In the genomic region with DNA sequence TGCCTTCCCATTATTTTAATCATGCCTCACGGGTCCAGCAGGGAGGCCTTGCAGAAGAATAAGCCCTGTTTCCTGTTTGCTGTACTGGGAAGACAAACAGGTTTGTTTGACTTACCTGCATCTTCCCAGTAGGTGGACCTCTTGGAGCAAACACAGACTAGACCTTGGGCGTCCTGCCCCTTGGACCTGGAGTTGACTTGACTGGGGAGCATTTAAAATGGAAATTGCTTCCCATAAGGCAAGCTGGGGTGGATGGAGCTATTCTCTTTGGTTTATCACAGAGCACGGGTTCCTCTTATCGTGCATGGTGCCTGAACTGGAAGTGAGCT, we compare ENCODE assay signal across 1 cellular context.
TF ChIP-seq lines count a peak whose summit lies in the region.

No MANE protein-coding gene starts in this region.

TF ChIP-seq in HepG2, 621 proteins besides CTCF, POLR2A, EP300 and RAD21 (continued from another document):
- TF ChIP-seq, protein P1, sequence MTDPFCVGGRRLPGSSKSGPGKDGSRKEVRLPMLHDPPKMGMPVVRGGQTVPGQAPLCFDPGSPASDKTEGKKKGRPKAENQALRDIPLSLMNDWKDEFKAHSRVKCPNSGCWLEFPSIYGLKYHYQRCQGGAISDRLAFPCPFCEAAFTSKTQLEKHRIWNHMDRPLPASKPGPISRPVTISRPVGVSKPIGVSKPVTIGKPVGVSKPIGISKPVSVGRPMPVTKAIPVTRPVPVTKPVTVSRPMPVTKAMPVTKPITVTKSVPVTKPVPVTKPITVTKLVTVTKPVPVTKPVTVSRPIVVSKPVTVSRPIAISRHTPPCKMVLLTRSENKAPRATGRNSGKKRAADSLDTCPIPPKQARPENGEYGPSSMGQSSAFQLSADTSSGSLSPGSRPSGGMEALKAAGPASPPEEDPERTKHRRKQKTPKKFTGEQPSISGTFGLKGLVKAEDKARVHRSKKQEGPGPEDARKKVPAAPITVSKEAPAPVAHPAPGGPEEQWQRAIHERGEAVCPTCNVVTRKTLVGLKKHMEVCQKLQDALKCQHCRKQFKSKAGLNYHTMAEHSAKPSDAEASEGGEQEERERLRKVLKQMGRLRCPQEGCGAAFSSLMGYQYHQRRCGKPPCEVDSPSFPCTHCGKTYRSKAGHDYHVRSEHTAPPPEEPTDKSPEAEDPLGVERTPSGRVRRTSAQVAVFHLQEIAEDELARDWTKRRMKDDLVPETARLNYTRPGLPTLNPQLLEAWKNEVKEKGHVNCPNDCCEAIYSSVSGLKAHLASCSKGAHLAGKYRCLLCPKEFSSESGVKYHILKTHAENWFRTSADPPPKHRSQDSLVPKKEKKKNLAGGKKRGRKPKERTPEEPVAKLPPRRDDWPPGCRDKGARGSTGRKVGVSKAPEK (CRISPR knock-in tag; IDR thresholded peaks at IDR 0.05; ENCODE audit: borderline replicate concordance): no peak
- TF ChIP-seq SMAD3 (CRISPR knock-in tag; IDR thresholded peaks at IDR 0.05) (no peak), RARA (CRISPR knock-in tag; IDR thresholded peaks at IDR 0.05) (peak; percentile 28; the same call in 1 of the 2 replicates), KAT2B (IDR thresholded peaks at IDR 0.05; ENCODE audit: borderline replicate concordance, low read depth, low read length) (no peak), ZNF776 (CRISPR knock-in tag; IDR thresholded peaks at IDR 0.05) (no peak), ZMYM2 (CRISPR knock-in tag; IDR thresholded peaks at IDR 0.05) (no peak), NAIF1 (CRISPR knock-in tag; IDR thresholded peaks at IDR 0.05; ENCODE audit: borderline replicate concordance) (no peak), FOXP1 (IDR thresholded peaks at IDR 0.05) (no peak), FOXP1 (CRISPR knock-in tag; IDR thresholded peaks at IDR 0.05) (peak; percentile 67; the same call in 1 of the 2 replicates), CCAR2 (optimal IDR thresholded peaks at IDR 0.05; ENCODE audit: low read depth, low read length) (no peak), STAT5B (CRISPR knock-in tag; IDR thresholded peaks at IDR 0.05) (no peak), REL (CRISPR knock-in tag; conservative IDR thresholded peaks at IDR 0.05) (no peak), ZNF543 (CRISPR knock-in tag; IDR thresholded peaks at IDR 0.05) (no peak), ATRX (CRISPR knock-in tag; IDR thresholded peaks at IDR 0.05; ENCODE audit: borderline replicate concordance) (no peak), FOXK1 (CRISPR knock-in tag; IDR thresholded peaks at IDR 0.05; ENCODE audit: borderline replicate concordance, low read depth) (no peak), FOXC1 (CRISPR knock-in tag; IDR thresholded peaks at IDR 0.05; ENCODE audit: borderline replicate concordance) (no peak), SPEN (CRISPR knock-in tag; IDR thresholded peaks at IDR 0.05; ENCODE audit: low read depth) (no peak), ZNF264 (CRISPR knock-in tag; IDR thresholded peaks at IDR 0.05) (no peak), ARNTL (CRISPR knock-in tag; IDR thresholded peaks at IDR 0.05) (no peak), ZSCAN29 (CRISPR knock-in tag; conservative IDR thresholded peaks at IDR 0.05) (no peak), KLF9 (CRISPR knock-in tag; IDR thresholded peaks at IDR 0.05; ENCODE audit: low read depth) (no peak), AGO2 (optimal IDR thresholded peaks at IDR 0.05; ENCODE audit: low read depth, low read length) (no peak), HNF4A (CRISPR knock-in tag; IDR thresholded peaks at IDR 0.05) (peak; percentile 27; the same call in 1 of the 2 replicates), ZNF572 (CRISPR knock-in tag; IDR thresholded peaks at IDR 0.05) (no peak)
- TF ChIP-seq, protein P2, sequence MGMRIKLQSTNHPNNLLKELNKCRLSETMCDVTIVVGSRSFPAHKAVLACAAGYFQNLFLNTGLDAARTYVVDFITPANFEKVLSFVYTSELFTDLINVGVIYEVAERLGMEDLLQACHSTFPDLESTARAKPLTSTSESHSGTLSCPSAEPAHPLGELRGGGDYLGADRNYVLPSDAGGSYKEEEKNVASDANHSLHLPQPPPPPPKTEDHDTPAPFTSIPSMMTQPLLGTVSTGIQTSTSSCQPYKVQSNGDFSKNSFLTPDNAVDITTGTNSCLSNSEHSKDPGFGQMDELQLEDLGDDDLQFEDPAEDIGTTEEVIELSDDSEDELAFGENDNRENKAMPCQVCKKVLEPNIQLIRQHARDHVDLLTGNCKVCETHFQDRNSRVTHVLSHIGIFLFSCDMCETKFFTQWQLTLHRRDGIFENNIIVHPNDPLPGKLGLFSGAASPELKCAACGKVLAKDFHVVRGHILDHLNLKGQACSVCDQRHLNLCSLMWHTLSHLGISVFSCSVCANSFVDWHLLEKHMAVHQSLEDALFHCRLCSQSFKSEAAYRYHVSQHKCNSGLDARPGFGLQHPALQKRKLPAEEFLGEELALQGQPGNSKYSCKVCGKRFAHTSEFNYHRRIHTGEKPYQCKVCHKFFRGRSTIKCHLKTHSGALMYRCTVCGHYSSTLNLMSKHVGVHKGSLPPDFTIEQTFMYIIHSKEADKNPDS (CRISPR knock-in tag; IDR thresholded peaks at IDR 0.05): no peak
- TF ChIP-seq, protein P3, sequence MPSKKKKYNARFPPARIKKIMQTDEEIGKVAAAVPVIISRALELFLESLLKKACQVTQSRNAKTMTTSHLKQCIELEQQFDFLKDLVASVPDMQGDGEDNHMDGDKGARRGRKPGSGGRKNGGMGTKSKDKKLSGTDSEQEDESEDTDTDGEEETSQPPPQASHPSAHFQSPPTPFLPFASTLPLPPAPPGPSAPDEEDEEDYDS (CRISPR knock-in tag; IDR thresholded peaks at IDR 0.05): no peak
- TF ChIP-seq, protein P4, sequence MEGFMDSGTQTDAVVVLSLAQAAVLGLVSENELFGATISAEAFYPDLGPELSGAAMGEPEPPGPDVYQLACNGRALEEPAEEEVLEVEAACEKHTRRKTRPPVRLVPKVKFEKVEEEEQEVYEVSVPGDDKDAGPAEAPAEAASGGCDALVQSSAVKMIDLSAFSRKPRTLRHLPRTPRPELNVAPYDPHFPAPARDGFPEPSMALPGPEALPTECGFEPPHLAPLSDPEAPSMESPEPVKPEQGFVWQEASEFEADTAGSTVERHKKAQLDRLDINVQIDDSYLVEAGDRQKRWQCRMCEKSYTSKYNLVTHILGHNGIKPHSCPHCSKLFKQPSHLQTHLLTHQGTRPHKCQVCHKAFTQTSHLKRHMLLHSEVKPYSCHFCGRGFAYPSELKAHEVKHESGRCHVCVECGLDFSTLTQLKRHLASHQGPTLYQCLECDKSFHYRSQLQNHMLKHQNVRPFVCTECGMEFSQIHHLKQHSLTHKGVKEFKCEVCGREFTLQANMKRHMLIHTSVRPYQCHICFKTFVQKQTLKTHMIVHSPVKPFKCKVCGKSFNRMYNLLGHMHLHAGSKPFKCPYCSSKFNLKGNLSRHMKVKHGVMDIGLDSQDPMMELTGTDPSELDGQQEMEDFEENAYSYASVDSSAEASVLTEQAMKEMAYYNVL (CRISPR knock-in tag; IDR thresholded peaks at IDR 0.05; ENCODE audit: borderline replicate concordance): no peak
- TF ChIP-seq, protein P5, sequence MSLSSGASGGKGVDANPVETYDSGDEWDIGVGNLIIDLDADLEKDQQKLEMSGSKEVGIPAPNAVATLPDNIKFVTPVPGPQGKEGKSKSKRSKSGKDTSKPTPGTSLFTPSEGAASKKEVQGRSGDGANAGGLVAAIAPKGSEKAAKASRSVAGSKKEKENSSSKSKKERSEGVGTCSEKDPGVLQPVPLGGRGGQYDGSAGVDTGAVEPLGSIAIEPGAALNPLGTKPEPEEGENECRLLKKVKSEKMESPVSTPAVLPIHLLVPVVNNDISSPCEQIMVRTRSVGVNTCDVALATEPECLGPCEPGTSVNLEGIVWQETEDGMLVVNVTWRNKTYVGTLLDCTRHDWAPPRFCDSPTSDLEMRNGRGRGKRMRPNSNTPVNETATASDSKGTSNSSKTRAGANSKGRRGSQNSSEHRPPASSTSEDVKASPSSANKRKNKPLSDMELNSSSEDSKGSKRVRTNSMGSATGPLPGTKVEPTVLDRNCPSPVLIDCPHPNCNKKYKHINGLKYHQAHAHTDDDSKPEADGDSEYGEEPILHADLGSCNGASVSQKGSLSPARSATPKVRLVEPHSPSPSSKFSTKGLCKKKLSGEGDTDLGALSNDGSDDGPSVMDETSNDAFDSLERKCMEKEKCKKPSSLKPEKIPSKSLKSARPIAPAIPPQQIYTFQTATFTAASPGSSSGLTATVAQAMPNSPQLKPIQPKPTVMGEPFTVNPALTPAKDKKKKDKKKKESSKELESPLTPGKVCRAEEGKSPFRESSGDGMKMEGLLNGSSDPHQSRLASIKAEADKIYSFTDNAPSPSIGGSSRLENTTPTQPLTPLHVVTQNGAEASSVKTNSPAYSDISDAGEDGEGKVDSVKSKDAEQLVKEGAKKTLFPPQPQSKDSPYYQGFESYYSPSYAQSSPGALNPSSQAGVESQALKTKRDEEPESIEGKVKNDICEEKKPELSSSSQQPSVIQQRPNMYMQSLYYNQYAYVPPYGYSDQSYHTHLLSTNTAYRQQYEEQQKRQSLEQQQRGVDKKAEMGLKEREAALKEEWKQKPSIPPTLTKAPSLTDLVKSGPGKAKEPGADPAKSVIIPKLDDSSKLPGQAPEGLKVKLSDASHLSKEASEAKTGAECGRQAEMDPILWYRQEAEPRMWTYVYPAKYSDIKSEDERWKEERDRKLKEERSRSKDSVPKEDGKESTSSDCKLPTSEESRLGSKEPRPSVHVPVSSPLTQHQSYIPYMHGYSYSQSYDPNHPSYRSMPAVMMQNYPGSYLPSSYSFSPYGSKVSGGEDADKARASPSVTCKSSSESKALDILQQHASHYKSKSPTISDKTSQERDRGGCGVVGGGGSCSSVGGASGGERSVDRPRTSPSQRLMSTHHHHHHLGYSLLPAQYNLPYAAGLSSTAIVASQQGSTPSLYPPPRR (CRISPR knock-in tag; IDR thresholded peaks at IDR 0.05; ENCODE audit: borderline replicate concordance): peak; percentile 95
- TF ChIP-seq, protein P6, sequence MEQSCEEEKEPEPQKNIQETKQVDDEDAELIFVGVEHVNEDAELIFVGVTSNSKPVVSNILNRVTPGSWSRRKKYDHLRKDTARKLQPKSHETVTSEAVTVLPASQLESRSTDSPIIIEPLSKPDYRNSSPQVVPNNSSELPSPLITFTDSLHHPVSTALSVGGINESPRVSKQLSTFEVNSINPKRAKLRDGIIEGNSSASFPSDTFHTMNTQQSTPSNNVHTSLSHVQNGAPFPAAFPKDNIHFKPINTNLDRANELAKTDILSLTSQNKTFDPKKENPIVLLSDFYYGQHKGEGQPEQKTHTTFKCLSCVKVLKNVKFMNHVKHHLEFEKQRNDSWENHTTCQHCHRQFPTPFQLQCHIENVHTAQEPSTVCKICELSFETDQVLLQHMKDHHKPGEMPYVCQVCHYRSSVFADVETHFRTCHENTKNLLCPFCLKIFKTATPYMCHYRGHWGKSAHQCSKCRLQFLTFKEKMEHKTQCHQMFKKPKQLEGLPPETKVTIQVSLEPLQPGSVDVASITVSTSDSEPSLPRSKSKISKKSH (CRISPR knock-in tag; IDR thresholded peaks at IDR 0.05; ENCODE audit: borderline replicate concordance): no peak
- TF ChIP-seq, protein P7, sequence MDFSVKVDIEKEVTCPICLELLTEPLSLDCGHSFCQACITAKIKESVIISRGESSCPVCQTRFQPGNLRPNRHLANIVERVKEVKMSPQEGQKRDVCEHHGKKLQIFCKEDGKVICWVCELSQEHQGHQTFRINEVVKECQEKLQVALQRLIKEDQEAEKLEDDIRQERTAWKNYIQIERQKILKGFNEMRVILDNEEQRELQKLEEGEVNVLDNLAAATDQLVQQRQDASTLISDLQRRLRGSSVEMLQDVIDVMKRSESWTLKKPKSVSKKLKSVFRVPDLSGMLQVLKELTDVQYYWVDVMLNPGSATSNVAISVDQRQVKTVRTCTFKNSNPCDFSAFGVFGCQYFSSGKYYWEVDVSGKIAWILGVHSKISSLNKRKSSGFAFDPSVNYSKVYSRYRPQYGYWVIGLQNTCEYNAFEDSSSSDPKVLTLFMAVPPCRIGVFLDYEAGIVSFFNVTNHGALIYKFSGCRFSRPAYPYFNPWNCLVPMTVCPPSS (IDR thresholded peaks at IDR 0.05): no peak
- TF ChIP-seq, protein P8, sequence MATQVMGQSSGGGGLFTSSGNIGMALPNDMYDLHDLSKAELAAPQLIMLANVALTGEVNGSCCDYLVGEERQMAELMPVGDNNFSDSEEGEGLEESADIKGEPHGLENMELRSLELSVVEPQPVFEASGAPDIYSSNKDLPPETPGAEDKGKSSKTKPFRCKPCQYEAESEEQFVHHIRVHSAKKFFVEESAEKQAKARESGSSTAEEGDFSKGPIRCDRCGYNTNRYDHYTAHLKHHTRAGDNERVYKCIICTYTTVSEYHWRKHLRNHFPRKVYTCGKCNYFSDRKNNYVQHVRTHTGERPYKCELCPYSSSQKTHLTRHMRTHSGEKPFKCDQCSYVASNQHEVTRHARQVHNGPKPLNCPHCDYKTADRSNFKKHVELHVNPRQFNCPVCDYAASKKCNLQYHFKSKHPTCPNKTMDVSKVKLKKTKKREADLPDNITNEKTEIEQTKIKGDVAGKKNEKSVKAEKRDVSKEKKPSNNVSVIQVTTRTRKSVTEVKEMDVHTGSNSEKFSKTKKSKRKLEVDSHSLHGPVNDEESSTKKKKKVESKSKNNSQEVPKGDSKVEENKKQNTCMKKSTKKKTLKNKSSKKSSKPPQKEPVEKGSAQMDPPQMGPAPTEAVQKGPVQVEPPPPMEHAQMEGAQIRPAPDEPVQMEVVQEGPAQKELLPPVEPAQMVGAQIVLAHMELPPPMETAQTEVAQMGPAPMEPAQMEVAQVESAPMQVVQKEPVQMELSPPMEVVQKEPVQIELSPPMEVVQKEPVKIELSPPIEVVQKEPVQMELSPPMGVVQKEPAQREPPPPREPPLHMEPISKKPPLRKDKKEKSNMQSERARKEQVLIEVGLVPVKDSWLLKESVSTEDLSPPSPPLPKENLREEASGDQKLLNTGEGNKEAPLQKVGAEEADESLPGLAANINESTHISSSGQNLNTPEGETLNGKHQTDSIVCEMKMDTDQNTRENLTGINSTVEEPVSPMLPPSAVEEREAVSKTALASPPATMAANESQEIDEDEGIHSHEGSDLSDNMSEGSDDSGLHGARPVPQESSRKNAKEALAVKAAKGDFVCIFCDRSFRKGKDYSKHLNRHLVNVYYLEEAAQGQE (IDR thresholded peaks at IDR 0.05; ENCODE audit: borderline replicate concordance in 1 of 2, low read depth in 1 of 2, low read length in 2 of 2): no peak
- TF ChIP-seq, protein P9, sequence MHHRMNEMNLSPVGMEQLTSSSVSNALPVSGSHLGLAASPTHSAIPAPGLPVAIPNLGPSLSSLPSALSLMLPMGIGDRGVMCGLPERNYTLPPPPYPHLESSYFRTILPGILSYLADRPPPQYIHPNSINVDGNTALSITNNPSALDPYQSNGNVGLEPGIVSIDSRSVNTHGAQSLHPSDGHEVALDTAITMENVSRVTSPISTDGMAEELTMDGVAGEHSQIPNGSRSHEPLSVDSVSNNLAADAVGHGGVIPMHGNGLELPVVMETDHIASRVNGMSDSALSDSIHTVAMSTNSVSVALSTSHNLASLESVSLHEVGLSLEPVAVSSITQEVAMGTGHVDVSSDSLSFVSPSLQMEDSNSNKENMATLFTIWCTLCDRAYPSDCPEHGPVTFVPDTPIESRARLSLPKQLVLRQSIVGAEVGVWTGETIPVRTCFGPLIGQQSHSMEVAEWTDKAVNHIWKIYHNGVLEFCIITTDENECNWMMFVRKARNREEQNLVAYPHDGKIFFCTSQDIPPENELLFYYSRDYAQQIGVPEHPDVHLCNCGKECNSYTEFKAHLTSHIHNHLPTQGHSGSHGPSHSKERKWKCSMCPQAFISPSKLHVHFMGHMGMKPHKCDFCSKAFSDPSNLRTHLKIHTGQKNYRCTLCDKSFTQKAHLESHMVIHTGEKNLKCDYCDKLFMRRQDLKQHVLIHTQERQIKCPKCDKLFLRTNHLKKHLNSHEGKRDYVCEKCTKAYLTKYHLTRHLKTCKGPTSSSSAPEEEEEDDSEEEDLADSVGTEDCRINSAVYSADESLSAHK (CRISPR knock-in tag; IDR thresholded peaks at IDR 0.05; ENCODE audit: borderline replicate concordance): no peak
